ENCODE assay signal across 42 cellular contexts in the genomic region with DNA sequence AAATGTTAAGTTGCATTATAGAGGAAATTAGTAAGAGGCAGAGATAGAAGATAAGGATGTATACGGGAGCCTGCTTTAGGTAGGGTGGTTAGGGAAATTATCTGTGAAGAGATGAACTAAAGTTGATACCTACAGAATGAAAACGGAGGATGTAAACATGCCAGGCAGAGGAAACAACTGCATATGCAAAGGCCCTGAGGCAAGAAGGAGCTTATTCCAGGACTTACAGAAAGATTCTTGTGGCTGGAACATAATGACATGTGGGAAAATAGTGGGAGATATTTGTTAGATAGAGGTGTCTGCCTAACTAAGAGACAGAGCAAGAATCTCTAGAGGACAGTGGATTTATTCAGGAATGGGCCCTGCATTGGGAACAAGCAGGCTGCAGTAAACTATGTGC. TPM values are rescaled to one million over a fixed set of nuclear protein-coding genes. Genes with fewer than 3 reads are reported as not detected.
"Had no signal": no experiment of that assay in that cellular context is flagged by ENCODE, and none has a peak within 500 bp of the region (broad histone marks: within the 10 kb centered on the region; RNA-seq: fewer than 3 reads in every experiment).

No MANE protein-coding gene starts in this region.

- H3K27ac ChIP-seq: adrenal gland, ascending aorta, body of pancreas, brain microvascular endothelial cell, breast epithelium, cardiac muscle cell had no signal

- H3K27me3 ChIP-seq: adrenal gland, ascending aorta, body of pancreas, brain microvascular endothelial cell, breast epithelium, cardiac muscle cell had no signal

- H3K4me3 ChIP-seq: adrenal gland, ascending aorta, body of pancreas, breast epithelium, cardiac muscle cell had no signal

- H3K36me3 Mint-ChIP-seq: activated naive CD4-positive, alpha-beta T cell treated with anti-CD3 and anti-CD28 coated beads, Interleukin-2, amount 10 ng/mL, durations not matched to agents 7 days and 5 days; activated naive CD8-positive, alpha-beta T cell treated with anti-CD3 and anti-CD28 coated beads for 36 hours; activated naive CD8-positive, alpha-beta T cell treated with anti-CD3 and anti-CD28 coated beads, Interleukin-2, amount 10 ng/mL, durations not matched to agents 7 days and 5 days had no signal

- H3K27ac Mint-ChIP-seq: activated naive CD4-positive, alpha-beta T cell treated with anti-CD3 and anti-CD28 coated beads for 36 hours; activated naive CD4-positive, alpha-beta T cell treated with anti-CD3 and anti-CD28 coated beads, Interleukin-2, amount 50 U/mL, for 24 hours; activated naive CD8-positive, alpha-beta T cell; activated naive CD8-positive, alpha-beta T cell treated with anti-CD3 and anti-CD28 coated beads for 36 hours; activated naive CD8-positive, alpha-beta T cell treated with anti-CD3 and anti-CD28 coated beads, Interleukin-2, amount 10 ng/mL, durations not matched to agents 7 days and 5 days; activated naive CD8-positive, alpha-beta T cell treated with anti-CD3 and anti-CD28 coated beads, Interleukin-2, amount 50 U/mL, for 24 hours; activated T-cell treated with anti-CD3 and anti-CD28 coated beads, Interleukin-2, amount 50 U/mL, for 24 hours; activated T-cell treated with anti-CD3 and anti-CD28 coated beads, Interleukin-2, amount 50 U/mL, for 72 hours; activated T-helper 1 cell treated with anti-CD3 and anti-CD28 coated beads, Interleukin-12 subunit alpha, Interleukin-12 subunit beta, Interleukin-2, Interleukin-4 antibody, amounts not matched to agents 30 ng/mL and 10 ng/mL and 1 ng/mL, durations not matched to agents 14 hours and 24 hours and 36 hours; activated T-helper 17 cell treated with anti-CD3 and anti-CD28 coated beads, Interleukin-2, amount 50 U/mL, for 72 hours; activated T-helper 2 cell treated with anti-CD3 and anti-CD28 coated beads, Interferon-gamma antibody, Interleukin-2, Interleukin-4, amounts not matched to agents 10 μg/mL and 5 μg/mL and 100 μg/mL, durations not matched to agents 14 hours and 24 hours and 36 hours; brain had no signal

- H3K4me1 Mint-ChIP-seq: activated naive CD4-positive, alpha-beta T cell treated with anti-CD3 and anti-CD28 coated beads, Interleukin-2, amount 10 ng/mL, durations not matched to agents 7 days and 5 days; activated naive CD4-positive, alpha-beta T cell treated with anti-CD3 and anti-CD28 coated beads, Interleukin-2, amount 50 U/mL, for 24 hours; activated naive CD8-positive, alpha-beta T cell treated with anti-CD3 and anti-CD28 coated beads for 36 hours; activated naive CD8-positive, alpha-beta T cell treated with anti-CD3 and anti-CD28 coated beads, Interleukin-2, amount 10 ng/mL, durations not matched to agents 7 days and 5 days; activated naive CD8-positive, alpha-beta T cell treated with anti-CD3 and anti-CD28 coated beads, Interleukin-2, amount 50 U/mL, for 24 hours; activated T-helper 17 cell treated with anti-CD3 and anti-CD28 coated beads, Interleukin-2, amount 50 U/mL, for 72 hours; central memory CD8-positive, alpha-beta T cell had no signal

- DNase-seq: activated effector memory CD4-positive, alpha-beta T cell treated with anti-CD3 and anti-CD28 coated beads, Interleukin-2, amount 50 U/mL, for 16 hours; activated effector memory CD4-positive, alpha-beta T cell treated with Interleukin-2 at 50 U/mL for 16 hours; activated gamma-delta T cell; activated gamma-delta T cell treated with Interleukin-2 at 50 U/mL for 16 hours; activated naive CD4-positive, alpha-beta T cell; activated naive CD4-positive, alpha-beta T cell treated with anti-CD3 and anti-CD28 coated beads for 36 hours; activated naive CD4-positive, alpha-beta T cell treated with anti-CD3 and anti-CD28 coated beads, Interleukin-2, amount 10 ng/mL, durations not matched to agents 7 days and 5 days; activated naive CD4-positive, alpha-beta T cell treated with anti-CD3 and anti-CD28 coated beads, Interleukin-2, amount 50 U/mL, for 16 hours; activated naive CD4-positive, alpha-beta T cell treated with Interleukin-2 at 50 U/mL for 16 hours; activated naive CD8-positive, alpha-beta T cell treated with anti-CD3 and anti-CD28 coated beads for 36 hours; activated naive CD8-positive, alpha-beta T cell treated with anti-CD3 and anti-CD28 coated beads, Interleukin-2, amount 10 ng/mL, durations not matched to agents 7 days and 5 days; activated naive CD8-positive, alpha-beta T cell treated with anti-CD3 and anti-CD28 coated beads, Interleukin-2, amount 50 U/mL, for 24 hours; activated T-cell treated with anti-CD3 and anti-CD28 coated beads, Interleukin-2, amount 50 U/mL, for 1 hour; activated T-cell treated with anti-CD3 and anti-CD28 coated beads, Interleukin-2, amount 50 U/mL, for 24 hours; activated T-cell treated with anti-CD3 and anti-CD28 coated beads, Interleukin-2, amount 50 U/mL, for 4 hours; activated T-cell treated with anti-CD3 and anti-CD28 coated beads, Interleukin-2, amount 50 U/mL, for 48 hours; activated T-cell treated with anti-CD3 and anti-CD28 coated beads, Interleukin-2, amount 50 U/mL, for 72 hours; adrenal gland; amniotic stem cell; amygdala; anterior cingulate cortex; aorta; body of pancreas; brain microvascular endothelial cell; caudate nucleus; central memory CD4-positive, alpha-beta T cell; cerebellar nuclear complex had no signal

- H3K4me3 Mint-ChIP-seq: activated naive CD4-positive, alpha-beta T cell treated with anti-CD3 and anti-CD28 coated beads for 36 hours; activated naive CD4-positive, alpha-beta T cell treated with anti-CD3 and anti-CD28 coated beads, Interleukin-2, amount 10 ng/mL, durations not matched to agents 7 days and 5 days; activated naive CD4-positive, alpha-beta T cell treated with anti-CD3 and anti-CD28 coated beads, Interleukin-2, amount 50 U/mL, for 24 hours; activated naive CD8-positive, alpha-beta T cell; activated naive CD8-positive, alpha-beta T cell treated with anti-CD3 and anti-CD28 coated beads for 36 hours; activated naive CD8-positive, alpha-beta T cell treated with anti-CD3 and anti-CD28 coated beads, Interleukin-2, amount 10 ng/mL, durations not matched to agents 7 days and 5 days; activated naive CD8-positive, alpha-beta T cell treated with anti-CD3 and anti-CD28 coated beads, Interleukin-2, amount 50 U/mL, for 24 hours; activated T-cell treated with anti-CD3 and anti-CD28 coated beads, Interleukin-2, amount 50 U/mL, for 24 hours; activated T-cell treated with anti-CD3 and anti-CD28 coated beads, Interleukin-2, amount 50 U/mL, for 4 hours; activated T-cell treated with anti-CD3 and anti-CD28 coated beads, Interleukin-2, amount 50 U/mL, for 72 hours; activated T-helper 1 cell treated with anti-CD3 and anti-CD28 coated beads, Interleukin-12 subunit alpha, Interleukin-12 subunit beta, Interleukin-2, Interleukin-4 antibody, amounts not matched to agents 30 ng/mL and 10 ng/mL and 1 ng/mL, durations not matched to agents 14 hours and 24 hours and 36 hours; activated T-helper 17 cell treated with anti-CD3 and anti-CD28 coated beads, Interleukin-2, amount 50 U/mL, for 72 hours; brain; central memory CD8-positive, alpha-beta T cell had no signal

- H3K9me3 ChIP-seq: body of pancreas had no signal

- H3K27me3 Mint-ChIP-seq: activated naive CD4-positive, alpha-beta T cell treated with anti-CD3 and anti-CD28 coated beads, Interleukin-2, amount 10 ng/mL, durations not matched to agents 7 days and 5 days; brain; central memory CD8-positive, alpha-beta T cell had no signal

- H3K9me3 Mint-ChIP-seq: activated naive CD4-positive, alpha-beta T cell treated with anti-CD3 and anti-CD28 coated beads, Interleukin-2, amount 10 ng/mL, durations not matched to agents 7 days and 5 days; activated T-helper 1 cell treated with anti-CD3 and anti-CD28 coated beads, Interleukin-12 subunit alpha, Interleukin-12 subunit beta, Interleukin-2, Interleukin-4 antibody, amounts not matched to agents 30 ng/mL and 10 ng/mL and 1 ng/mL, durations not matched to agents 14 hours and 24 hours and 36 hours had no signal

- H3K36me3 ChIP-seq: adrenal gland, ascending aorta, brain microvascular endothelial cell, breast epithelium, cardiac muscle cell had no signal

- ATAC-seq: activated naive CD8-positive, alpha-beta T cell treated with anti-CD3 and anti-CD28 coated beads, Interleukin-2, amount 50 U/mL, for 24 hours; activated T-cell treated with anti-CD3 and anti-CD28 coated beads, Interleukin-2, amount 50 U/mL, for 4 hours; activated T-cell treated with anti-CD3 and anti-CD28 coated beads, Interleukin-2, amount 50 U/mL, for 72 hours; activated T-helper 17 cell treated with anti-CD3 and anti-CD28 coated beads, Interleukin-2, amount 50 U/mL, for 72 hours; body of pancreas had no signal

- H3K4me1 ChIP-seq: adrenal gland, ascending aorta, body of pancreas, breast epithelium had no signal

RNA-seq across cellular contexts. Expression of gene SERPINA1, which starts 16.2 kb away (rescaled TPM):
- total RNA-seq: activated T-helper 1 cell treated with anti-CD3 and anti-CD28 coated beads, Interleukin-12 subunit alpha, Interleukin-12 subunit beta, Interleukin-2, Interleukin-4 antibody, amounts not matched to agents 30 ng/mL and 10 ng/mL and 1 ng/mL, durations not matched to agents 14 hours and 24 hours and 36 hours had no signal

RNA-seq across cellular contexts. Expression of gene SERPINA2, which starts 38.1 kb away (rescaled TPM):
- total RNA-seq: activated naive CD4-positive, alpha-beta T cell treated with anti-CD3 and anti-CD28 coated beads for 36 hours; activated naive CD8-positive, alpha-beta T cell treated with anti-CD3 and anti-CD28 coated beads for 36 hours; activated naive CD8-positive, alpha-beta T cell treated with anti-CD3 and anti-CD28 coated beads, Interleukin-2, amount 10 ng/mL, durations not matched to agents 7 days and 5 days; activated T-cell treated with anti-CD3 and anti-CD28 coated beads, Interleukin-2, amount 50 U/mL, for 4 hours; activated T-cell treated with anti-CD3 and anti-CD28 coated beads, Interleukin-2, amount 50 U/mL, for 72 hours; activated T-helper 1 cell treated with anti-CD3 and anti-CD28 coated beads, Interleukin-12 subunit alpha, Interleukin-12 subunit beta, Interleukin-2, Interleukin-4 antibody, amounts not matched to agents 30 ng/mL and 10 ng/mL and 1 ng/mL, durations not matched to agents 14 hours and 24 hours and 36 hours; activated T-helper 2 cell treated with anti-CD3 and anti-CD28 coated beads, Interferon-gamma antibody, Interleukin-2, Interleukin-4, amounts not matched to agents 10 μg/mL and 5 μg/mL and 100 μg/mL, durations not matched to agents 14 hours and 24 hours and 36 hours; adrenal gland; aorta; ascending aorta; astrocyte; body of pancreas; breast epithelium; bronchial epithelial cell; cardiac muscle cell; cardiac septum; cerebellum; chondrocyte had no signal

RNA-seq across cellular contexts. Expression of gene SERPINA11, which starts 48.0 kb away (rescaled TPM):
- total RNA-seq: activated naive CD4-positive, alpha-beta T cell treated with anti-CD3 and anti-CD28 coated beads for 36 hours; activated naive CD8-positive, alpha-beta T cell treated with anti-CD3 and anti-CD28 coated beads for 36 hours; activated naive CD8-positive, alpha-beta T cell treated with anti-CD3 and anti-CD28 coated beads, Interleukin-2, amount 10 ng/mL, durations not matched to agents 7 days and 5 days; activated T-cell treated with anti-CD3 and anti-CD28 coated beads, Interleukin-2, amount 50 U/mL, for 4 hours; activated T-cell treated with anti-CD3 and anti-CD28 coated beads, Interleukin-2, amount 50 U/mL, for 72 hours; activated T-helper 1 cell treated with anti-CD3 and anti-CD28 coated beads, Interleukin-12 subunit alpha, Interleukin-12 subunit beta, Interleukin-2, Interleukin-4 antibody, amounts not matched to agents 30 ng/mL and 10 ng/mL and 1 ng/mL, durations not matched to agents 14 hours and 24 hours and 36 hours; activated T-helper 17 cell treated with anti-CD3 and anti-CD28 coated beads, Interleukin-2, amount 50 U/mL, for 72 hours; activated T-helper 2 cell treated with anti-CD3 and anti-CD28 coated beads, Interferon-gamma antibody, Interleukin-2, Interleukin-4, amounts not matched to agents 10 μg/mL and 5 μg/mL and 100 μg/mL, durations not matched to agents 14 hours and 24 hours and 36 hours; adrenal gland; aorta; ascending aorta; body of pancreas; bronchial epithelial cell; cardiac muscle cell; cardiac septum; cerebellum; chondrocyte had no signal
